12 cellular contexts compared by ENCODE assay signal in genomic region chr9:98867109-98867433, GRCh38. TPM values are rescaled to one million over a fixed set of nuclear protein-coding genes. Genes with fewer than 3 reads are reported as not detected.
DNase-seq lines count a peak whose midpoint lies in the region; ATAC-seq and TF ChIP-seq lines count a peak whose summit lies in the region.
"Had no signal": no experiment of that assay in that cellular context is flagged by ENCODE, and none has a peak within 500 bp of the region (broad histone marks: within the 10 kb centered on the region; RNA-seq: fewer than 3 reads in every experiment).

No MANE protein-coding gene starts in this region.

- peak overlapping the region; percentile 99 for H2AK5ac ChIP-seq in IMR-90 (ENCODE audit: low read depth, low read length)

- H4K5ac ChIP-seq in IMR-90 (ENCODE audit: low read depth, low read length): peak overlapping the region; percentile 83

- H3K4me3 ChIP-seq in IMR-90 (ENCODE audit: insufficient read depth, low read depth, low read length) (no peak overlapping the region), adrenal gland (no peak overlapping the region), left lung (no peak overlapping the region), stomach (no peak overlapping the region)

- TF ChIP-seq POLR2A in IMR-90 (IDR thresholded peaks at IDR 0.05; ENCODE audit: low read depth, low read length) (no peak), adrenal gland (IDR thresholded peaks at IDR 0.05) (no peak), stomach (IDR thresholded peaks at IDR 0.05) (no peak)

- H4K20me1 ChIP-seq in IMR-90 (ENCODE audit: insufficient read depth, low read length): no peaks in the 10 kb centered on the region

- intact Hi-C loops in IMR-90 (cut with micrococcal nuclease): no loop called here
- intact Hi-C loops in adrenal gland (cut with DNase I): loop anchor here in 1 of 2 donors (10.0 kb wide), 1 partner anchor 78 kb away; the partner anchor contains the start of gene COL15A1
- intact Hi-C loops in left lung (cut with DNase I): no loop called here
- intact Hi-C loops in stomach (cut with DNase I; ENCODE audit: low total_unique reads): loop anchor here (10.0 kb wide), 1 partner anchor 98 kb away; no protein-coding TSS in a partner anchor

- peak overlapping the region; percentile 76 to 96 for H4K8ac ChIP-seq in IMR-90 (ENCODE audit: low read depth in 2 of 2, low read length in 2 of 2)

- peak overlapping the region; percentile 87; the same call in 1 of the 2 replicates for H3K27ac ChIP-seq in IMR-90 (ENCODE audit: insufficient read depth, low read length)
- peak overlapping the region in 4 of 5 donors; percentile 38 to 84 (median 54) for H3K27ac ChIP-seq in adrenal gland
- H3K27ac ChIP-seq in left lung: peak overlapping the region; percentile 40 to 62
- H3K27ac ChIP-seq in stomach: peak overlapping the region; percentile 23 to 73 (median 59)
- H3K27ac ChIP-seq: epithelial cell of prostate had no signal

- TF ChIP-seq CTCF in IMR-90 (conservative IDR thresholded peaks at IDR 0.05; ENCODE audit: low read depth, low read length) (no peak), adrenal gland (IDR thresholded peaks at IDR 0.05) (no peak), left lung (IDR thresholded peaks at IDR 0.05) (no peak), stomach (IDR thresholded peaks at IDR 0.05) (no peak)

- in situ Hi-C loops in IMR-90 (cut with MboI; ENCODE audit: low sequenced_read_pairs): loop anchor here (25.0 kb wide), 1 partner anchor 970 kb away; no protein-coding TSS in a partner anchor

- H3K27me3 ChIP-seq in IMR-90 (ENCODE audit: control insufficient read depth, insufficient read depth, low read length): no peaks in the 10 kb centered on the region
- H3K27me3 ChIP-seq in adrenal gland: no peaks in the 10 kb centered on the region
- H3K27me3 ChIP-seq in left lung: no peaks in the 10 kb centered on the region
- H3K27me3 ChIP-seq in stomach: no peaks in the 10 kb centered on the region

- BruUV-seq in IMR-90 (replicated peaks; lab: Mats Ljungman, UMichigan): no TSS peak

- peaks cover 3% of the 10 kb centered on the region for H3K9me3 ChIP-seq in IMR-90 (ENCODE audit: control insufficient read depth, insufficient read depth, low read length)
- H3K9me3 ChIP-seq in adrenal gland (replicated peaks in 1 of 3): no peaks in the 10 kb centered on the region
- no peaks in the 10 kb centered on the region for H3K9me3 ChIP-seq in left lung
- no peaks in the 10 kb centered on the region for H3K9me3 ChIP-seq in stomach

- H3K56ac ChIP-seq in IMR-90 (ENCODE audit: extremely low read depth, insufficient read depth, low read length): no peak overlapping the region

- dilution Hi-C loops in IMR-90 (cut with HindIII; ENCODE audit: low sequenced_read_pairs, unreplicated experiment): no loop called here

- no peak overlapping the region for H3K9ac ChIP-seq in IMR-90 (ENCODE audit: low read depth, low read length)

- peak overlapping the region; percentile 78 for H2AFZ ChIP-seq in IMR-90 (replicated peaks; ENCODE audit: low read length, poor library complexity)

- H3K79me1 ChIP-seq in IMR-90 (ENCODE audit: low read depth in 1 of 2, low read length in 2 of 2): no peaks in the 10 kb centered on the region

- WGBS in IMR-90 (ENCODE audit: extremely low coverage in 2 of 2, insufficient read length in 1 of 2), 2 experiments: no CpG with 5 or more reads among the region's 1 CpG
- WGBS in adrenal gland, 4 donors: 44 to 74% (median 48%) methylated on average over 1 of the region's 1 CpG
- whole genome bisulfite sequencing in stomach, 5 donors: 38 to 58% (median 57%) methylated on average over 1 of the region's 1 CpG

- CTCF ChIA-PET in IMR-90 (lab: Yijun Ruan, JAX): no interaction called here

- DNase-seq in IMR-90 (no peak), adrenal gland (peak in 2 of 7 donors; percentile 19 to 51), left lung (no peak), stomach (no peak), UCSD-AML1 (lab: John Stamatoyannopoulos, UW; ENCODE audit: unreplicated experiment) (no peak)
- DNase-seq in activated CD8-positive, alpha-beta memory T cell treated with anti-CD3 and anti-CD28 coated beads for 24 hours: no peak
- no peak for DNase-seq in stimulated activated naive CD4-positive, alpha-beta T cell treated with Interleukin-2 at 50 U/mL for 16 hours (lab: John Stamatoyannopoulos, UW)
- DNase-seq: NCI-H1694; NCI-H748 treated with DMSO at 0.1 percent for 48 hours; stimulated activated CD4-positive, alpha-beta T cell treated with anti-CD3 and anti-CD28 coated beads, Interleukin-4, amount 100 ng/mL, for 24 hours had no signal

- peak overlapping the region; percentile 80 for H3K18ac ChIP-seq in IMR-90 (ENCODE audit: low read depth, low read length)

- H3K4ac ChIP-seq in IMR-90 (ENCODE audit: low read depth, low read length): peak overlapping the region; percentile 98

- POLR2A ChIA-PET in IMR-90 (lab: Charles Lee; ENCODE audit: unreplicated experiment): no interaction called here

- TF ChIP-seq RAD21 in IMR-90 (IDR thresholded peaks at IDR 0.05; ENCODE audit: low read length): no peak

- peak overlapping the region; percentile 64 for H2BK5ac ChIP-seq in IMR-90 (ENCODE audit: low read depth, low read length, poor library complexity, severe bottlenecking)

- H2BK20ac ChIP-seq in IMR-90 (ENCODE audit: low read depth, low read length): peak overlapping the region; percentile 99

- H3K4me2 ChIP-seq in IMR-90 (ENCODE audit: low read depth, low read length): no peak overlapping the region

- no peaks in the 10 kb centered on the region for H3K36me3 ChIP-seq in IMR-90 (ENCODE audit: control insufficient read depth, insufficient read depth, low read length)
- H3K36me3 ChIP-seq in adrenal gland (replicated peaks in 1 of 2): no peaks in the 10 kb centered on the region
- H3K36me3 ChIP-seq in left lung: no peaks in the 10 kb centered on the region
- no peaks in the 10 kb centered on the region for H3K36me3 ChIP-seq in stomach

- peak overlapping the region; percentile 86 for H2AK9ac ChIP-seq in IMR-90 (replicated peaks; ENCODE audit: low read depth, low read length, poor library complexity)

- ATAC-seq in IMR-90 (ENCODE audit: low read depth): no peak; the same call in 1 of the 2 replicates
- peak; percentile 35 for ATAC-seq in left lung
- ATAC-seq in GM18519 (IDR thresholded peaks at IDR 0.05; ENCODE audit: low FRiP score, unreplicated experiment): no peak

- peaks cover 14% of the 10 kb centered on the region for H3K9me1 ChIP-seq in IMR-90 (ENCODE audit: insufficient read depth, low read length)

- H2BK120ac ChIP-seq in IMR-90 (ENCODE audit: low read depth, low read length): peak overlapping the region; percentile 99

- H4K91ac ChIP-seq in IMR-90 (ENCODE audit: insufficient read depth, low read depth, low read length): peak overlapping the region; percentile 99

- H3K4me1 ChIP-seq in IMR-90 (ENCODE audit: control insufficient read depth, insufficient read depth, low read length) (peaks cover 16% of the 10 kb centered on the region), adrenal gland (replicated peaks in 1 of 2) (peaks cover 12 to 32% of the 10 kb centered on the region in 2 donors), left lung (peaks cover 13 to 24% of the 10 kb centered on the region in 2 donors), stomach (peaks cover 8 to 44% (median 20%) of the 10 kb centered on the region in 4 donors)

- no peak for TF ChIP-seq EP300 in stomach (IDR thresholded peaks at IDR 0.05)

- peak overlapping the region; percentile 89 for H3K23ac ChIP-seq in IMR-90 (ENCODE audit: low read depth, low read length)

- H3K14ac ChIP-seq in IMR-90 (replicated peaks; ENCODE audit: low read depth, low read length): peak overlapping the region; percentile 96

- peak overlapping the region; percentile 95; the same call in 2 of the 3 replicates for H2BK15ac ChIP-seq in IMR-90 (ENCODE audit: low read depth, low read length)

TF ChIP-seq in IMR-90, 13 proteins besides CTCF, POLR2A, EP300 and RAD21:
- TF ChIP-seq MAZ (IDR thresholded peaks at IDR 0.05; ENCODE audit: borderline replicate concordance, low read depth, low read length) (no peak), FOS (IDR thresholded peaks at IDR 0.05; ENCODE audit: low read depth, low read length) (no peak), USF2 (IDR thresholded peaks at IDR 0.05; ENCODE audit: low read depth, low read length) (no peak), BHLHE40 (IDR thresholded peaks at IDR 0.05; ENCODE audit: low read depth, low read length) (no peak), SMC3 (IDR thresholded peaks at IDR 0.05; ENCODE audit: low read depth, low read length) (no peak), RCOR1 (IDR thresholded peaks at IDR 0.05; ENCODE audit: insufficient replicate concordance, low read length) (no peak), MAFK (IDR thresholded peaks at IDR 0.05; ENCODE audit: low read depth, low read length) (no peak)

RNA-seq across cellular contexts. Expression of gene GALNT12, which starts 59.6 kb away (rescaled TPM):
- 2.5 TPM in 2 replicates for total RNA-seq in IMR-90 (2012; rRNA removed)
- polyA plus RNA-seq in IMR-90 (2012; rRNA removed): 2.0 and 2.3 TPM in 2 replicates
- polyA plus RNA-seq in IMR-90 (2012; cell fraction: cytosol; rRNA removed): 1.8 and 4.3 TPM in 2 replicates
- polyA plus RNA-seq in IMR-90 (2012; cell fraction: nucleus; rRNA removed; ENCODE audit: low replicate concordance): 2.1 and 6.0 TPM in 2 replicates
- 1 to 10 TPM; 1.1 to 7.5 (median 4.2) TPM for total RNA-seq in adrenal gland
- 1 to 10 TPM; 1.7 to 7.2 (median 2.8) TPM for polyA plus RNA-seq in adrenal gland
- total RNA-seq in left lung: 10 to 100 TPM; 20.0 to 21.3 TPM
- 100 to 1,000 TPM in 2 of 5 donors, 10 to 100 TPM in 3; 27.7 to 212 (median 60.3) TPM for total RNA-seq in stomach
- 10 to 100 TPM in 2 of 3 donors, 1 to 10 TPM in 1; 9.0 to 19.4 (median 10.0) TPM for polyA plus RNA-seq in stomach
